Comparison of ENCODE assay signal across 7 cellular contexts in genomic region chr6:136551103-136551502, GRCh38. TPM values are rescaled to one million over a fixed set of nuclear protein-coding genes. Genes with fewer than 3 reads are reported as not detected.
A peak's percentile ranks its signal among the peaks of the same experiment; 100 is the strongest.
DNase-seq lines count a peak whose midpoint lies in the region; ATAC-seq and TF ChIP-seq lines count a peak whose summit lies in the region.

No MANE protein-coding gene starts in this region.

- peak overlapping the region; percentile 65 for H3K27ac Mint-ChIP-seq in progenitor cell of endocrine pancreas

- intact Hi-C loops in PC-3 (cut with micrococcal nuclease): no loop called here
- intact Hi-C loops in esophagus squamous epithelium (cut with DNase I): no loop called here
- intact Hi-C loops in posterior vena cava (cut with DNase I): no loop called here

- H3K27ac ChIP-seq in PC-3 (ENCODE audit: low read length): peak overlapping the region; percentile 84
- H3K27ac ChIP-seq in esophagus squamous epithelium: no peak overlapping the region

- peaks cover 48% of the 10 kb centered on the region for H3K4me1 Mint-ChIP-seq in progenitor cell of endocrine pancreas (ENCODE audit: low read depth)

- no peaks in the 10 kb centered on the region for H3K36me3 Mint-ChIP-seq in progenitor cell of endocrine pancreas (ENCODE audit: insufficient read depth)

- H3K4me2 ChIP-seq in PC-3 (ENCODE audit: low read length): peak overlapping the region; percentile 88

- H3K36me3 ChIP-seq in PC-3 (ENCODE audit: low read depth, low read length) (no peaks in the 10 kb centered on the region), esophagus squamous epithelium (peaks cover 0 to 15% (median 0%) of the 10 kb centered on the region in 3 donors)

- H3K4me3 Mint-ChIP-seq in progenitor cell of endocrine pancreas (ENCODE audit: low read depth): peak overlapping the region; percentile 79

- BruUV-seq in PC-3 (replicated peaks; lab: Mats Ljungman, UMichigan): no TSS peak

- H3K4me1 ChIP-seq in PC-3 (ENCODE audit: insufficient read depth, low read length) (peaks cover 23% of the 10 kb centered on the region), esophagus squamous epithelium (peaks cover 0 to 29% (median 3%) of the 10 kb centered on the region in 3 donors)

- H3K4me3 ChIP-seq in PC-3 (ENCODE audit: low read length) (peak overlapping the region; percentile 82), esophagus squamous epithelium (peak overlapping the region; percentile 56 to 91 (median 73))

- POLR2A ChIA-PET in PC-3 (lab: Charles Lee; ENCODE audit: unreplicated experiment): no interaction called here

- no peaks in the 10 kb centered on the region for H3K9me2 ChIP-seq in PC-3 (replicated peaks; ENCODE audit: low read length)

- CTCF ChIA-PET in PC-3 (lab: Charles Lee): interaction anchor here (1.3 kb wide), 3 partner anchors 93 to 172 kb away, joined by 4 to 6 read pairs (median 4); no protein-coding TSS in a partner anchor

- H3K27me3 Mint-ChIP-seq in progenitor cell of endocrine pancreas: peaks cover 3% of the 10 kb centered on the region

- DNase-seq in GM13977 (ENCODE audit: low spot score) (peak; percentile 29), PC-3 (no peak), esophagus squamous epithelium (lab: John Stamatoyannopoulos, UW) (no peak), progenitor cell of endocrine pancreas (ENCODE audit: low spot score, unreplicated experiment) (no peak), NCI-H2171 treated with DMSO at 0.1 percent for 48 hours (lab: John Stamatoyannopoulos, UW) (no peak), posterior vena cava (ENCODE audit: low spot score) (no peak)

- H2AFZ ChIP-seq in PC-3 (ENCODE audit: low read length): peak overlapping the region; percentile 85

- no peaks in the 10 kb centered on the region for H3K9me3 ChIP-seq in PC-3 (ENCODE audit: low read length)
- H3K9me3 ChIP-seq in esophagus squamous epithelium: no peaks in the 10 kb centered on the region

- H3K79me2 ChIP-seq in PC-3 (ENCODE audit: low read length): peaks cover 41% of the 10 kb centered on the region

- H3K27me3 ChIP-seq in PC-3 (ENCODE audit: low read length): no peaks in the 10 kb centered on the region
- peaks cover 0 to 27% (median 0%) of the 10 kb centered on the region in 4 donors for H3K27me3 ChIP-seq in esophagus squamous epithelium

- no peak for TF ChIP-seq CTCF in GM13977 (IDR thresholded peaks at IDR 0.05; ENCODE audit: extremely low read depth, insufficient read depth, missing control alignments)
- TF ChIP-seq CTCF in PC-3 (conservative IDR thresholded peaks at IDR 0.05; ENCODE audit: low read depth, low read length): no peak
- TF ChIP-seq CTCF in esophagus squamous epithelium (IDR thresholded peaks at IDR 0.05): no peak
- no peak for TF ChIP-seq CTCF in progenitor cell of endocrine pancreas (IDR thresholded peaks at IDR 0.05; ENCODE audit: unreplicated experiment)

- H4K20me1 ChIP-seq in PC-3 (ENCODE audit: low read length): peaks cover 5% of the 10 kb centered on the region; the same call in 1 of the 2 replicates

- in situ Hi-C loops in GM13977 (cut with MboI; ENCODE audit: low pct_unique_long_range_greater_than_20kb, low sequenced_read_pairs, unreplicated experiment): no loop called here

- ATAC-seq in PC-3: peak; percentile 8; the same call in 1 of the 2 replicates
- no peak for ATAC-seq in GM19397 (IDR thresholded peaks at IDR 0.05; ENCODE audit: unreplicated experiment)

- peak overlapping the region; percentile 100 for H3K9ac ChIP-seq in PC-3 (ENCODE audit: low read length)

- H3K9me3 Mint-ChIP-seq in progenitor cell of endocrine pancreas (ENCODE audit: low read depth): no peaks in the 10 kb centered on the region

- no peaks in the 10 kb centered on the region for H3F3A ChIP-seq in PC-3 (ENCODE audit: low read length, unreplicated experiment)

- 48 to 61% methylated on average over 8 of the region's 8 CpGs for WGBS in esophagus squamous epithelium, 2 donors

- TF ChIP-seq POLR2A in esophagus squamous epithelium (IDR thresholded peaks at IDR 0.05): no peak

RNA-seq across cellular contexts. Expression of gene MAP7, which starts 0.9 kb away (rescaled TPM):
- total RNA-seq in PC-3 (2014; rRNA removed) (13.9 and 25.3 TPM in 2 replicates), esophagus squamous epithelium (10 to 100 TPM; 18.3 to 33.0 (median 28.2) TPM), progenitor cell of endocrine pancreas (90.3 and 101 TPM in 2 replicates), posterior vena cava (1 to 10 TPM; 2.7 to 3.1 TPM)
